ENCODE assay signal across 33 cellular contexts in the genomic region with DNA sequence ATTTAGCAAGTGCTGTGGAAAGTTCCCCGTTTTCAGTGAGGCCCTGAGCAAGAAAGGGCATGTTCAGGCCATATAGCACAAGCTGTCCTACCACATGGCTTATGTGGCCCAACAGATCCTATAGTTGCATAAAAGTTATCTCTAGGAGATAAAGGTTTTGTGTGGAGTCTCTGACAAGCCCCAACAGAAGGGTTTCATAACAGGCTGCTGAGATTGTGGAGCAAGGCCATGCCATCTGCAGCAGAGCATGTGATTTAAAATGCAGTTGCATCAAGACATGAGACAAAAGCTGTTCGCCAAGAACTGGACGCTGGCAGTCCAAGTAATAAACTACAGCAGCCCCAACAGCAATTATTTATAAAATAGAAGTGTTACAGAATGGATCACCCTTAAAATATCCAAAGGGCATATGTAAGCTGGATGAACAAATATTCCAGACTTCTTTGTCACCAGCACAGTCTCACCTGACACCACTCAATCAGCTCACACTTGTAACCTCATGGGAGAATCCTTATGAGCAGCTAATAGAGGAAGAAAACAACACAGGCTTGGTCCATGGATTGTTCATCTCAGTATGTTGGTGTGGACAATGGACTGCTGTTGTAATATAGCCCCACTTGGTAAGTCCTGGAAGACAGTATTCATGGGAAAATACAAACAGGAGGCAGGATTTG. TPM values are rescaled to one million over a fixed set of nuclear protein-coding genes. Genes with fewer than 3 reads are reported as not detected.
A peak's percentile ranks its signal among the peaks of the same experiment; 100 is the strongest.
DNase-seq lines count a peak whose midpoint lies in the region; ATAC-seq, FAIRE-seq and TF ChIP-seq lines count a peak whose summit lies in the region.
"Had no signal": no experiment of that assay in that cellular context is flagged by ENCODE, and none has a peak within 500 bp of the region (broad histone marks: within the 10 kb centered on the region; RNA-seq: fewer than 3 reads in every experiment).

No MANE protein-coding gene starts in this region.

- no TSS peak for BruUV-seq in HepG2 (replicated peaks; lab: Mats Ljungman, UMichigan)

- no peaks in the 10 kb centered on the region for H3K36me3 Mint-ChIP-seq in mesothelial cell of epicardium
- peaks cover 1% of the 10 kb centered on the region for H3K36me3 Mint-ChIP-seq in progenitor cell of endocrine pancreas (ENCODE audit: insufficient read depth)

- H3K4me2 ChIP-seq in HepG2 (ENCODE audit: low read depth, low read length), result no peak overlapping the region
- H3K4me2 ChIP-seq: smooth muscle cell had no signal

- no peak overlapping the region for H3K4me3 ChIP-seq in liver (ENCODE audit: low read depth in 1 of 3, low read length in 3 of 3)
- H3K4me3 ChIP-seq in HepG2 (replicated peaks in 1 of 3; ENCODE audit: insufficient read depth in 1 of 3, low read depth in 2 of 3, low read length in 3 of 3), result no peak overlapping the region
- no peak overlapping the region for H3K4me3 ChIP-seq in right cardiac atrium (ENCODE audit: low read length)
- H3K4me3 ChIP-seq: esophagus muscularis mucosa, HAP-1, smooth muscle cell had no signal

- in situ Hi-C loops in HepG2 (cut with HindIII; ENCODE audit: extremely low pct_ligation_motif_present, low pct_unique_long_range_greater_than_20kb), result no loop called here

- TF ChIP-seq EP300 in HepG2 (IDR thresholded peaks at IDR 0.05; ENCODE audit: low read depth in 2 of 2, low read length in 2 of 2) (no peak), HepG2 (CRISPR knock-in tag; IDR thresholded peaks at IDR 0.05; ENCODE audit: borderline replicate concordance) (no peak)

- CTCF ChIA-PET in HepG2 (lab: Yijun Ruan, JAX; ENCODE audit: low intra/inter-chr PET ratio, low total read pairs), result no interaction called here

- intact Hi-C loops in HepG2 (cut with micrococcal nuclease; ENCODE audit: unreplicated experiment) (loop anchor here (10.0 kb wide), 1 partner anchor 208 kb away; no protein-coding TSS in a partner anchor), right cardiac atrium (cut with DNase I) (no loop called here)

- H3K4me1 Mint-ChIP-seq in mesothelial cell of epicardium (no peaks in the 10 kb centered on the region), progenitor cell of endocrine pancreas (ENCODE audit: low read depth) (peaks cover 12% of the 10 kb centered on the region)
- H3K4me1 Mint-ChIP-seq: central memory CD8-positive, alpha-beta T cell; nephron had no signal

- H3K9me3 ChIP-seq in liver (ENCODE audit: control insufficient read depth in 4 of 4, low read length in 3 of 4) (no peaks in the 10 kb centered on the region), HepG2 (ENCODE audit: low read length) (no peaks in the 10 kb centered on the region), right cardiac atrium (ENCODE audit: control insufficient read depth, low read length) (no peaks in the 10 kb centered on the region)
- H3K9me3 ChIP-seq: esophagus muscularis mucosa, HAP-1 had no signal

- DNase-seq in HepG2 (ENCODE audit: low spot score) (no peak), fibroblast of peridontal ligament (ENCODE audit: extremely low read depth) (peak; percentile 14), right cardiac atrium (peak in 1 of 3 donors; percentile 32), iPS-NIHi7 (ENCODE audit: extremely low spot score) (no peak), mesothelial cell of epicardium (ENCODE audit: low spot score in 2 of 2, unreplicated experiment in 2 of 2) (no peak), foreskin melanocyte (no peak), progenitor cell of endocrine pancreas (ENCODE audit: low spot score, unreplicated experiment) (no peak)
- DNase-seq: activated CD4-positive, alpha-beta T cell treated with anti-CD3 and anti-CD28 coated beads for 48 hours; activated gamma-delta T cell treated with Interleukin-2 at 50 U/mL for 16 hours; activated T-cell treated with anti-CD3 and anti-CD28 coated beads, Interleukin-2, amount 50 U/mL, for 4 hours; Calu3; DND-41; effector memory CD8-positive, alpha-beta T cell; GF-D8; NCI-H1417 treated with DMSO at 0.1 percent for 48 hours; NCI-H2029 treated with DMSO at 0.1 percent for 48 hours; NCI-H2227 treated with DMSO at 0.1 percent for 48 hours; NCI-H526; NK-92 treated with Interleukin-12 subunit alpha and Interleukin-12 subunit beta, amount 100 ng/mL, for 24 hours; SIG-M5; stimulated activated naive CD4-positive, alpha-beta T cell; SW 1271; T-helper 9 cell had no signal

- H3K4me3 Mint-ChIP-seq in mesothelial cell of epicardium, result no peak overlapping the region
- no peak overlapping the region for H3K4me3 Mint-ChIP-seq in progenitor cell of endocrine pancreas (ENCODE audit: low read depth)
- H3K4me3 Mint-ChIP-seq: activated T-cell treated with anti-CD3 and anti-CD28 coated beads, Interleukin-2, amount 50 U/mL, for 4 hours; central memory CD8-positive, alpha-beta T cell; effector memory CD8-positive, alpha-beta T cell; nephron had no signal

- no peaks in the 10 kb centered on the region for H3K36me3 ChIP-seq in liver (ENCODE audit: control insufficient read depth in 4 of 4, insufficient read depth in 3 of 4, low read depth in 1 of 4, low read length in 3 of 4)
- no peaks in the 10 kb centered on the region for H3K36me3 ChIP-seq in HepG2 (replicated peaks in 1 of 2; ENCODE audit: control insufficient read depth in 1 of 2, insufficient read depth in 2 of 2, low read length in 2 of 2)
- H3K36me3 ChIP-seq: esophagus muscularis mucosa, HAP-1 had no signal

- no peaks in the 10 kb centered on the region for H3K27me3 ChIP-seq in liver (ENCODE audit: control insufficient read depth in 4 of 4, insufficient read depth in 4 of 4, low read length in 3 of 4)
- H3K27me3 ChIP-seq in HepG2 (ENCODE audit: control insufficient read depth in 1 of 2, insufficient read depth in 2 of 2, low read length in 2 of 2), result no peaks in the 10 kb centered on the region
- H3K27me3 ChIP-seq in right cardiac atrium (ENCODE audit: control insufficient read depth, insufficient read depth), result no peaks in the 10 kb centered on the region
- H3K27me3 ChIP-seq: esophagus muscularis mucosa had no signal

- TF ChIP-seq CTCF in liver (IDR thresholded peaks at IDR 0.05; ENCODE audit: low read depth, low read length, missing input control) (no peak), HepG2 (CRISPR knock-in tag; IDR thresholded peaks at IDR 0.05) (no peak), mesothelial cell of epicardium (IDR thresholded peaks at IDR 0.05; ENCODE audit: unreplicated experiment) (no peak), progenitor cell of endocrine pancreas (IDR thresholded peaks at IDR 0.05; ENCODE audit: unreplicated experiment) (no peak)

- H3K4me1 ChIP-seq in liver (ENCODE audit: control insufficient read depth in 4 of 4, insufficient read depth in 4 of 4, low read length in 3 of 4) (peaks cover 14 to 38% (median 25%) of the 10 kb centered on the region in 4 donors), HepG2 (ENCODE audit: insufficient read depth, low read length) (peaks cover 42% of the 10 kb centered on the region), right cardiac atrium (ENCODE audit: control insufficient read depth, insufficient read depth, low read length) (no peaks in the 10 kb centered on the region)
- H3K4me1 ChIP-seq: HAP-1 had no signal

- H3K9ac ChIP-seq in liver (ENCODE audit: low read depth in 1 of 2, low read length in 2 of 2), result no peak overlapping the region
- H3K9ac ChIP-seq in HepG2 (ENCODE audit: insufficient read depth, low read depth, low read length), result no peak overlapping the region

- H3K27me3 Mint-ChIP-seq in mesothelial cell of epicardium (ENCODE audit: low read depth), result no peaks in the 10 kb centered on the region
- H3K27me3 Mint-ChIP-seq in progenitor cell of endocrine pancreas, result no peaks in the 10 kb centered on the region

- no peak for TF ChIP-seq POLR2A in HepG2 (IDR thresholded peaks at IDR 0.05; ENCODE audit: insufficient read depth in 1 of 2, low read depth in 2 of 2, low read length in 2 of 2)

- TF ChIP-seq RAD21 in liver (IDR thresholded peaks at IDR 0.05) (peak in 1 of 2 donors; percentile 6), HepG2 (CRISPR knock-in tag; IDR thresholded peaks at IDR 0.05) (no peak)

- H3K27ac ChIP-seq in liver (ENCODE audit: low read depth in 1 of 2, low read length in 2 of 2) (peak overlapping the region in 1 of 2 donors; percentile 31), HepG2 (ENCODE audit: extremely low read length, insufficient read depth, low read length) (no peak overlapping the region), right cardiac atrium (ENCODE audit: low read length) (peak overlapping the region; percentile 59)
- H3K27ac ChIP-seq: esophagus muscularis mucosa had no signal

- no peak for FAIRE-seq in HepG2 (lab: Jason Lieb, UNC)
- FAIRE-seq: A204.1 had no signal

- no peaks in the 10 kb centered on the region for H4K20me1 ChIP-seq in HepG2 (ENCODE audit: insufficient read depth, low read length)

- H2AFZ ChIP-seq in HepG2 (ENCODE audit: low read length), result no peak overlapping the region

- H3K9me3 Mint-ChIP-seq in mesothelial cell of epicardium, result peaks cover 9% of the 10 kb centered on the region
- peaks cover 9% of the 10 kb centered on the region for H3K9me3 Mint-ChIP-seq in progenitor cell of endocrine pancreas (ENCODE audit: low read depth)
- H3K9me3 Mint-ChIP-seq: central memory CD8-positive, alpha-beta T cell; effector memory CD8-positive, alpha-beta T cell had no signal

- POLR2A ChIA-PET in HepG2 (lab: Yijun Ruan, JAX), result interaction anchor here (2.4 to 4.2 kb wide), 2 partner anchors 9 to 15 kb away, joined by 7 to 20 read pairs; a partner anchor contains a TSS

- ATAC-seq in HepG2 (no peak), right cardiac atrium (peak; percentile 68 to 74)
- ATAC-seq: activated T-cell treated with anti-CD3 and anti-CD28 coated beads, Interleukin-2, amount 50 U/mL, for 4 hours; effector memory CD8-positive, alpha-beta T cell had no signal

- H3K27ac Mint-ChIP-seq in mesothelial cell of epicardium (no peak overlapping the region), progenitor cell of endocrine pancreas (no peak overlapping the region)
- H3K27ac Mint-ChIP-seq: effector memory CD8-positive, alpha-beta T cell; nephron had no signal

- 41% methylated on average over 3 of the region's 3 CpGs for WGBS in liver
- WGBS in HepG2 (ENCODE audit: low lambda C conversion rate), result 94% methylated on average over 3 of the region's 3 CpGs
- 52% methylated on average over 3 of the region's 3 CpGs for WGBS in right cardiac atrium

- H3K79me2 ChIP-seq in HepG2 (ENCODE audit: insufficient read depth, low read length), result no peaks in the 10 kb centered on the region

RNA-seq across cellular contexts. Expression of a gene that starts 14.4 kb away (rescaled TPM):
- 10 to 100 TPM; 85.2 to 92.0 TPM for total RNA-seq in liver
- polyA plus RNA-seq in liver, result 10 to 100 TPM; 57.8 to 89.4 TPM
- total RNA-seq in HepG2 (2016; rRNA removed; fragmentation: Illumina TruSeq; extraction: Trizol), result 28.4 and 42.7 TPM in 2 replicates
- total RNA-seq in HepG2 (2016; cell fraction: cytosol; rRNA removed; fragmentation: Illumina TruSeq; extraction: Trizol; ENCODE audit: low read depth), result 4.8 and 5.9 TPM in 2 replicates
- total RNA-seq in HepG2 (2016; cell fraction: insoluble cytoplasmic fraction; rRNA removed; fragmentation: Illumina TruSeq; extraction: Trizol), result 24.2 and 41.3 TPM in 2 replicates
- 19.5 and 23.7 TPM in 2 replicates for total RNA-seq in HepG2 (2016; cell fraction: membrane; rRNA removed; fragmentation: Illumina TruSeq; extraction: Trizol)
- total RNA-seq in HepG2 (2016; cell fraction: nucleus; rRNA removed; fragmentation: Illumina TruSeq; extraction: Trizol), result 63.1 and 68.0 TPM in 2 replicates
- 39.2 and 51.6 TPM in 2 replicates for polyA plus RNA-seq in HepG2 (2011; rRNA removed)
- 33.7 and 47.9 TPM in 2 replicates for polyA plus RNA-seq in HepG2 (2011; cell fraction: cytosol; rRNA removed)
- 21.1 and 21.8 TPM in 2 replicates for polyA plus RNA-seq in HepG2 (2011; cell fraction: nucleus; rRNA removed)
- polyA plus RNA-seq in HepG2 (2012), result 38.6 and 44.4 TPM in 2 replicates
- polyA plus RNA-seq in HepG2 (2016; cell fraction: cytosol; fragmentation: Illumina TruSeq; extraction: Trizol; ENCODE audit: low read depth), result 5.2 and 5.3 TPM in 2 replicates
- 44.8 and 48.8 TPM in 2 replicates for polyA plus RNA-seq in HepG2 (2016; cell fraction: insoluble cytoplasmic fraction; fragmentation: Illumina TruSeq; extraction: Trizol; ENCODE audit: low read depth)
- 13.1 and 16.5 TPM in 2 replicates for polyA plus RNA-seq in HepG2 (2016; cell fraction: membrane; fragmentation: Illumina TruSeq; extraction: Trizol; ENCODE audit: low read depth)
- 112 and 120 TPM in 2 replicates for polyA plus RNA-seq in HepG2 (2016; cell fraction: nucleus; fragmentation: Illumina TruSeq; extraction: Trizol; ENCODE audit: insufficient read depth, low read depth)
- 8.7 and 69.0 TPM in 2 replicates for polyA minus RNA-seq in HepG2 (2011; rRNA and poly(A)+ RNA removed; ENCODE audit: low replicate concordance)
- 29.5 and 33.8 TPM in 2 replicates for polyA minus RNA-seq in HepG2 (2011; cell fraction: cytosol; rRNA and poly(A)+ RNA removed)
- polyA minus RNA-seq in HepG2 (2011; cell fraction: nucleus; rRNA and poly(A)+ RNA removed), result 66.9 and 68.6 TPM in 2 replicates
- total RNA-seq in right cardiac atrium, result 1 to 10 TPM; 1.2 to 2.0 (median 1.3) TPM
- polyA plus RNA-seq in right cardiac atrium, result 1.3 TPM
- total RNA-seq in mesothelial cell of epicardium, result 11.4 to 12.8 TPM (median 11.4 TPM) in 3 replicates
- total RNA-seq in progenitor cell of endocrine pancreas, result 37.8 and 38.0 TPM in 2 replicates

RNA-seq across cellular contexts. Expression of a gene that starts 51.3 kb away (rescaled TPM):
- total RNA-seq in liver (under 1 TPM; 0.75 to 0.89 TPM), HepG2 (2016; rRNA removed; fragmentation: Illumina TruSeq; extraction: Trizol) (0.21 and 0.24 TPM in 2 replicates), right cardiac atrium (not detected), mesothelial cell of epicardium (0.07 to 0.20 TPM (median 0.11 TPM) in 3 replicates), progenitor cell of endocrine pancreas (0.31 TPM in 2 replicates)
- polyA plus RNA-seq in liver (under 1 TPM; 0.22 to 0.64 TPM), HepG2 (2011; rRNA removed) (0.04 and 0.13 TPM in 2 replicates), right cardiac atrium (0.05 TPM)
- total RNA-seq in HepG2 (2016; cell fraction: cytosol; rRNA removed; fragmentation: Illumina TruSeq; extraction: Trizol; ENCODE audit: low read depth), result not detected in 2 replicates
- 0.09 and 0.15 TPM in 2 replicates for total RNA-seq in HepG2 (2016; cell fraction: insoluble cytoplasmic fraction; rRNA removed; fragmentation: Illumina TruSeq; extraction: Trizol)
- 0.15 TPM in 1 of 2 replicates, not detected in the other for total RNA-seq in HepG2 (2016; cell fraction: membrane; rRNA removed; fragmentation: Illumina TruSeq; extraction: Trizol)
- total RNA-seq in HepG2 (2016; cell fraction: nucleus; rRNA removed; fragmentation: Illumina TruSeq; extraction: Trizol), result not detected in 2 replicates
- 0.13 and 0.17 TPM in 2 replicates for polyA plus RNA-seq in HepG2 (2011; cell fraction: cytosol; rRNA removed)
- 0.05 TPM in 1 of 2 replicates, not detected in the other for polyA plus RNA-seq in HepG2 (2011; cell fraction: nucleus; rRNA removed)
- polyA plus RNA-seq in HepG2 (2012), result 0.31 TPM in 1 of 2 replicates, not detected in the other
- 0.14 TPM in 1 of 2 replicates, not detected in the other for polyA plus RNA-seq in HepG2 (2016; cell fraction: cytosol; fragmentation: Illumina TruSeq; extraction: Trizol; ENCODE audit: low read depth)
- polyA plus RNA-seq in HepG2 (2016; cell fraction: insoluble cytoplasmic fraction; fragmentation: Illumina TruSeq; extraction: Trizol; ENCODE audit: low read depth), result 0.15 and 0.19 TPM in 2 replicates
- 0.19 TPM in 1 of 2 replicates, not detected in the other for polyA plus RNA-seq in HepG2 (2016; cell fraction: membrane; fragmentation: Illumina TruSeq; extraction: Trizol; ENCODE audit: low read depth)
- polyA plus RNA-seq in HepG2 (2016; cell fraction: nucleus; fragmentation: Illumina TruSeq; extraction: Trizol; ENCODE audit: insufficient read depth, low read depth), result 0.13 TPM in 1 of 2 replicates, not detected in the other
- 1.1 TPM in 1 of 2 replicates, not detected in the other for polyA minus RNA-seq in HepG2 (2011; rRNA and poly(A)+ RNA removed; ENCODE audit: low replicate concordance)
- polyA minus RNA-seq in HepG2 (2011; cell fraction: cytosol; rRNA and poly(A)+ RNA removed), result not detected in 2 replicates
- polyA minus RNA-seq in HepG2 (2011; cell fraction: nucleus; rRNA and poly(A)+ RNA removed), result 1.3 TPM in 1 of 2 replicates, not detected in the other
- total RNA-seq: activated T-cell treated with anti-CD3 and anti-CD28 coated beads, Interleukin-2, amount 50 U/mL, for 4 hours; esophagus muscularis mucosa; LHCN-M2; lung microvascular endothelial cell; osteoblast had no signal
